11 cellular contexts compared by ENCODE assay signal in the genomic region with DNA sequence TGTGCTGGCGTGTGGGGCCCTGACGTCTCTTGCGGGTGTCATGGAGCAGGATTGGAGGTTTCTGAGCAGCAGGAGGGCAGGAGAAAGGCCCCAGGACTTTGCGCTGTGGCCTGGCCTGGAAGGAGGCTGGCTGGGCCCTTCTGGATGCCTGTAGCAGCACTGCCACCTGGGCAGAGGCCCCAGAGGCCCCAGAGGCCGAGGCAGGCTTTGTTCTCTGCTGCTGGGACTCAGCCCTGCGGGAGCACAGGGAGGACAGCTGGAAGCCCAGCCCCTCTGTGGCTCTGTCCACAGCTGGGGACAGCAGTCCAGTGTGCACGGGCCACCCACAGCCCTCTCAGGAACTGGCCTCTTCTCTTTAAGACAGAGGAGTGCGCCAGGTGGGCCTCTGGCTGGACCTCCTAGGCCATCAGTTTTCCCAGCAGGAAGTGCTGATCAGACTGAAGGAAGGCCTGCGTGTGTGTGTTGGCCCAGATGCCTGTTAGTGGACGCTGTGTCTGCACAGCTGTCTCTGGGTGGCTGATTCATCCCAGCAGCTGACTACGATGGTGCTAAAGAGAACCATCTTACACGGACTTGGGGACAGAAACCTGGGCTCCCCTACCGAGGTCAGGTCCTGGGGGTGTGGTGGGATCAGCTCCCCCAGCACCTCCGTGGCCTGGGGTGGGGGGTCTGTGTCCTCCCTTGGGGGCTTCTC. TPM values are rescaled to one million over a fixed set of nuclear protein-coding genes. Genes with fewer than 3 reads are reported as not detected.
DNase-seq lines count a peak whose midpoint lies in the region; ATAC-seq, FAIRE-seq and TF ChIP-seq lines count a peak whose summit lies in the region.
"Had no signal": no experiment of that assay in that cellular context is flagged by ENCODE, and none has a peak within 500 bp of the region (broad histone marks: within the 10 kb centered on the region; RNA-seq: fewer than 3 reads in every experiment).

No MANE protein-coding gene starts in this region.

- no peaks in the 10 kb centered on the region for H3K27me3 ChIP-seq in GM12878 (replicated peaks in 1 of 2; ENCODE audit: control insufficient read depth in 2 of 2, insufficient read depth in 2 of 2, low read length in 1 of 2)
- H3K27me3 ChIP-seq in left lung = no peaks in the 10 kb centered on the region
- H3K27me3 ChIP-seq: right lobe of liver had no signal

- in situ Hi-C loops in GM12878 (cut with MboI) = no loop called here

- no peak overlapping the region; the same call in 1 of the 2 replicates for H3K9ac ChIP-seq in GM12878 (ENCODE audit: control insufficient read depth, insufficient read depth, low read length)

- peaks cover 58% of the 10 kb centered on the region for H3K4me1 Mint-ChIP-seq in activated naive CD4-positive, alpha-beta T cell treated with anti-CD3 and anti-CD28 coated beads, Interleukin-2, amount 10 ng/mL, durations not matched to agents 7 days and 5 days

- H3K27ac ChIP-seq in GM12878 (ENCODE audit: control insufficient read depth, insufficient read depth) (peak overlapping the region; percentile 98), left lung (no peak overlapping the region)
- H3K27ac ChIP-seq: right lobe of liver had no signal

- no peaks in the 10 kb centered on the region for H3K9me3 ChIP-seq in GM12878 (replicated peaks; ENCODE audit: control insufficient read depth, insufficient read depth, low read length)
- H3K9me3 ChIP-seq in left lung = no peaks in the 10 kb centered on the region
- H3K9me3 ChIP-seq: right lobe of liver had no signal

- H3K27me3 Mint-ChIP-seq in activated naive CD4-positive, alpha-beta T cell treated with anti-CD3 and anti-CD28 coated beads, Interleukin-2, amount 10 ng/mL, durations not matched to agents 7 days and 5 days = no peaks in the 10 kb centered on the region

- ATAC-seq in GM12878 = no peak
- peak; percentile 61 for ATAC-seq in left lung
- ATAC-seq in GM21529 (IDR thresholded peaks at IDR 0.05; ENCODE audit: unreplicated experiment) = no peak
- ATAC-seq in HG03196 (IDR thresholded peaks at IDR 0.05; ENCODE audit: unreplicated experiment) = no peak

- H3K4me3 ChIP-seq in GM12878 (no peak overlapping the region), left lung (no peak overlapping the region)
- H3K4me3 ChIP-seq: right lobe of liver had no signal

- intact Hi-C loops in GM12878 (cut with micrococcal nuclease; ENCODE audit: unreplicated experiment) (loop anchor here (10.0 kb wide), 1 partner anchor 82 kb away; no protein-coding TSS in a partner anchor), left lung (cut with DNase I) (no loop called here)

- FAIRE-seq in GM12878 (lab: Jason Lieb, UNC) = no peak
- FAIRE-seq in urothelium cell line (lab: Jason Lieb, UNC) = peak; percentile 40
- no peak for FAIRE-seq in RCC 7860 (lab: Jason Lieb, UNC)

- H3K36me3 Mint-ChIP-seq in activated naive CD4-positive, alpha-beta T cell treated with anti-CD3 and anti-CD28 coated beads, Interleukin-2, amount 10 ng/mL, durations not matched to agents 7 days and 5 days = peaks cover 35% of the 10 kb centered on the region

- 95% methylated on average over 14 of the region's 14 CpGs for WGBS in GM12878 (ENCODE audit: insufficient coverage, insufficient replicate concordance, low lambda C conversion rate, missing lambda C conversion rate)

- H3K4me1 ChIP-seq in GM12878 (ENCODE audit: control insufficient read depth, insufficient read depth, low read length) (peaks cover 76% of the 10 kb centered on the region), left lung (peaks cover 0 to 17% of the 10 kb centered on the region in 2 donors)
- H3K4me1 ChIP-seq: right lobe of liver had no signal

- RAD21 ChIA-PET in GM12878 (lab: Charles Lee; ENCODE audit: unreplicated experiment) = interaction anchor here (0.6 kb wide), 2 partner anchors 19 to 85 kb away, joined by 3 to 4 read pairs; no protein-coding TSS in a partner anchor

- no peak for DNase-seq in activated naive CD4-positive, alpha-beta T cell treated with anti-CD3 and anti-CD28 coated beads, Interleukin-2, amount 10 ng/mL, durations not matched to agents 7 days and 5 days
- DNase-seq in activated naive CD4-positive, alpha-beta T cell treated with anti-CD3 and anti-CD28 coated beads, Interleukin-2, amount 50 U/mL, for 16 hours = no peak
- DNase-seq in GM12878 (ENCODE audit: low read depth, low spot score) = no peak
- peak in 1 of 2 donors; percentile 59 for DNase-seq in left lung
- no peak for DNase-seq in urothelium cell line (ENCODE audit: low spot score)
- no peak for DNase-seq in RCC 7860 (ENCODE audit: low spot score)
- DNase-seq: GOT3, right lobe of liver had no signal

- no peak for TF ChIP-seq RAD21 in GM12878 (IDR thresholded peaks at IDR 0.05; ENCODE audit: insufficient read depth, low read depth, low read length)

- no peak for TF ChIP-seq EP300 in GM12878 (IDR thresholded peaks at IDR 0.05; ENCODE audit: borderline replicate concordance in 1 of 2, control insufficient read depth in 1 of 2, low read depth in 2 of 2, low read length in 2 of 2)

- no peak overlapping the region for H2AFZ ChIP-seq in GM12878 (ENCODE audit: control insufficient read depth, low read depth, low read length)

- CTCF ChIA-PET in activated naive CD4-positive, alpha-beta T cell treated with anti-CD3 and anti-CD28 coated beads, Interleukin-2, amount 10 ng/mL, durations not matched to agents 7 days and 5 days (lab: Charles Lee) = interaction anchor here (1.0 kb wide), 1 partner anchor 13 kb away, joined by 3 read pairs; no protein-coding TSS in a partner anchor
- CTCF ChIA-PET in GM12878 (lab: Yijun Ruan, JAX) = interaction anchor here (1.5 kb wide), 1 partner anchor 48 kb away, joined by 5 read pairs; no protein-coding TSS in a partner anchor

- no TSS peak for BruUV-seq in GM12878 (replicated peaks; lab: Mats Ljungman, UMichigan)

- POLR2A ChIA-PET in GM12878 (lab: Charles Lee) = interaction anchor here (3.3 kb wide), 1 partner anchor 13 kb away, joined by 9 read pairs; no protein-coding TSS in a partner anchor

- no peak overlapping the region for H3K4me3 Mint-ChIP-seq in activated naive CD4-positive, alpha-beta T cell treated with anti-CD3 and anti-CD28 coated beads, Interleukin-2, amount 10 ng/mL, durations not matched to agents 7 days and 5 days

- H3K9me3 Mint-ChIP-seq in activated naive CD4-positive, alpha-beta T cell treated with anti-CD3 and anti-CD28 coated beads, Interleukin-2, amount 10 ng/mL, durations not matched to agents 7 days and 5 days = no peaks in the 10 kb centered on the region

- H4K20me1 ChIP-seq in GM12878 (ENCODE audit: control insufficient read depth, insufficient read depth) = no peaks in the 10 kb centered on the region

- SMC1A ChIA-PET in GM12878 (lab: Charles Lee; ENCODE audit: uncharacterized antibody, unreplicated experiment) = interaction anchor here (1.0 to 1.1 kb wide), 2 partner anchors 9 to 85 kb away, joined by 3 to 4 read pairs; no protein-coding TSS in a partner anchor

- H3K27ac Mint-ChIP-seq in activated naive CD4-positive, alpha-beta T cell treated with anti-CD3 and anti-CD28 coated beads, Interleukin-2, amount 10 ng/mL, durations not matched to agents 7 days and 5 days = peak overlapping the region; percentile 99

- TF ChIP-seq CTCF in GM12878 (IDR thresholded peaks at IDR 0.05 in 2 of 3, conservative IDR thresholded peaks at IDR 0.05 in 1 of 3; ENCODE audit: control insufficient read depth in 2 of 3, extremely low read depth in 1 of 3, insufficient read depth in 1 of 3, low read depth in 3 of 3, low read length in 3 of 3) = no peak
- TF ChIP-seq CTCF in left lung (IDR thresholded peaks at IDR 0.05) = no peak

- H3K79me2 ChIP-seq in GM12878 (ENCODE audit: control insufficient read depth, insufficient read depth, low read length) = peaks cover 55% of the 10 kb centered on the region

- no peak for TF ChIP-seq POLR2A in GM12878 (IDR thresholded peaks at IDR 0.05; ENCODE audit: low read depth, low read length)

- H3K36me3 ChIP-seq in GM12878 (ENCODE audit: control insufficient read depth in 2 of 2, insufficient read depth in 2 of 2, low read length in 1 of 2) (peaks cover 7 to 12% of the 10 kb centered on the region in 2 experiments; a peak in 3 of 4 replicates), left lung (peaks cover 0 to 22% of the 10 kb centered on the region in 2 donors)

- peak overlapping the region; percentile 93 for H3K4me2 ChIP-seq in GM12878 (ENCODE audit: control insufficient read depth, insufficient read depth)

TF ChIP-seq in GM12878, 131 proteins besides CTCF, POLR2A, EP300 and RAD21:
- TF ChIP-seq ZSCAN29 (IDR thresholded peaks at IDR 0.05) (no peak), SUZ12 (IDR thresholded peaks at IDR 0.05; ENCODE audit: unreplicated experiment) (no peak), CBFB (IDR thresholded peaks at IDR 0.05; ENCODE audit: low read depth) (no peak), ZNF622 (IDR thresholded peaks at IDR 0.05) (no peak), FOXK2 (IDR thresholded peaks at IDR 0.05) (no peak), MTA3 (IDR thresholded peaks at IDR 0.05; ENCODE audit: borderline replicate concordance, low read length) (no peak), BMI1 (IDR thresholded peaks at IDR 0.05; ENCODE audit: borderline replicate concordance) (no peak)

RNA-seq across cellular contexts. Expression of gene ZNF750, which starts 26.8 kb away (rescaled TPM):
- not detected in 2 replicates for total RNA-seq in GM12878 (2013; cell fraction: nucleolus; rRNA removed)
- total RNA-seq in GM12878 (2014; rRNA removed) (not detected in 2 replicates), GM12878 (2014; rRNA removed; fragmentation: Illumina TruSeq; extraction: Trizol) (not detected in 2 replicates), GM12878 (2021) (not detected in 2 replicates), left lung (1 to 10 TPM; 1.6 to 3.4 TPM)
- polyA plus RNA-seq in GM12878 (2011; ENCODE audit: low read depth) = 0.08 TPM
- polyA plus RNA-seq in GM12878 (2011; rRNA removed) (not detected in 2 replicates), GM12878 (2014; fragmentation: Illumina TruSeq; extraction: Trizol) (not detected in 2 replicates), GM12878 (2014; fragmentation: Nextera tagmentation; extraction: Ambion mirVana) (not detected), GM12878 (2014; rRNA removed) (not detected in 2 replicates), GM12878 (2016; fragmentation: Nextera tagmentation; extraction: Ambion mirVana) (under 1 TPM in 1 of 2 experiments, not detected in 1; 0.06 TPM)
- polyA plus RNA-seq in GM12878 (2011; cell fraction: cytosol; rRNA removed) = not detected in 2 replicates
- not detected in 2 replicates for polyA plus RNA-seq in GM12878 (2011; cell fraction: nucleus; rRNA removed)
- 0.03 and 0.11 TPM in 2 replicates for polyA plus RNA-seq in GM12878 (2012)
- not detected in 2 replicates for polyA minus RNA-seq in GM12878 (2011; rRNA and poly(A)+ RNA removed)
- polyA minus RNA-seq in GM12878 (2011; cell fraction: cytosol; rRNA and poly(A)+ RNA removed) = not detected in 2 replicates
- not detected in 2 replicates for polyA minus RNA-seq in GM12878 (2011; cell fraction: nucleus; rRNA and poly(A)+ RNA removed)
- total RNA-seq: cerebellum, right lobe of liver had no signal
